1 cellular context compared by ENCODE assay signal in genomic region chr1:205210876-205211838, GRCh38.
TF ChIP-seq lines count a peak whose summit lies in the region.

Gene DSTYK (minus strand): TSS chr1:205211702. CDS start chr1:205211535, 167 bp downstream.

TF ChIP-seq in K562, 482 proteins besides CTCF, POLR2A, EP300 and RAD21 (continued from another document and continues in another):
- TF ChIP-seq RREB1 (CRISPR knock-in tag; IDR thresholded peaks at IDR 0.05): peak; percentile 84
- peak; percentile 69 for TF ChIP-seq ARID1B (IDR thresholded peaks at IDR 0.05)
- peak; percentile 82 for TF ChIP-seq CREB1 (IDR thresholded peaks at IDR 0.05)
- peak; percentile 91 for TF ChIP-seq CREB1 (CRISPR knock-in tag; IDR thresholded peaks at IDR 0.05)
- TF ChIP-seq ZNF197 (CRISPR knock-in tag; IDR thresholded peaks at IDR 0.05; ENCODE audit: low read depth): peak; percentile 93; the same call in 1 of the 2 replicates
- TF ChIP-seq ETV6 (IDR thresholded peaks at IDR 0.05; ENCODE audit: borderline replicate concordance in 1 of 2, low read depth in 2 of 2, low read length in 1 of 2): peak in 1 of 2 experiments; percentile 53; a peak in 1 of 4 replicates
- TF ChIP-seq ETV6 (CRISPR knock-in tag; IDR thresholded peaks at IDR 0.05; ENCODE audit: borderline replicate concordance): no peak
- peak; percentile 98 for TF ChIP-seq KAT7 (CRISPR knock-in tag; IDR thresholded peaks at IDR 0.05; ENCODE audit: borderline replicate concordance)
- TF ChIP-seq BRF2 (IDR thresholded peaks at IDR 0.05; ENCODE audit: borderline replicate concordance, insufficient read depth, insufficient read length): no peak
- TF ChIP-seq RERE (CRISPR knock-in tag; IDR thresholded peaks at IDR 0.05; ENCODE audit: borderline replicate concordance): peak; percentile 91; the same call in 1 of the 2 replicates
- TF ChIP-seq SRSF9 (IDR thresholded peaks at IDR 0.05; ENCODE audit: borderline replicate concordance, low read depth, low read length): no peak
- no peak for TF ChIP-seq ZNF408 (CRISPR knock-in tag; IDR thresholded peaks at IDR 0.05; ENCODE audit: low read depth)
- peak; percentile 97 for TF ChIP-seq PCBP1 (IDR thresholded peaks at IDR 0.05; ENCODE audit: low read depth, low read length, poor library complexity, severe bottlenecking)
- no peak for TF ChIP-seq ZNF696 (CRISPR knock-in tag; conservative IDR thresholded peaks at IDR 0.05)
- no peak for TF ChIP-seq ZNF280B (CRISPR knock-in tag; IDR thresholded peaks at IDR 0.05)
- no peak for TF ChIP-seq THRA (IDR thresholded peaks at IDR 0.05)
- TF ChIP-seq FOXP4 (CRISPR knock-in tag; IDR thresholded peaks at IDR 0.05; ENCODE audit: borderline replicate concordance): peak; percentile 84; the same call in 1 of the 2 replicates
- peak; percentile 76 for TF ChIP-seq ETV1 (tag; conservative IDR thresholded peaks at IDR 0.05; ENCODE audit: low read depth)
- no peak for TF ChIP-seq ZFPM2 (CRISPR knock-in tag; IDR thresholded peaks at IDR 0.05)
- no peak for TF ChIP-seq ZNF146 (CRISPR knock-in tag; IDR thresholded peaks at IDR 0.05; ENCODE audit: unreplicated experiment)
- TF ChIP-seq LARP7 (IDR thresholded peaks at IDR 0.05): peak; percentile 87
- peak; percentile 98 for TF ChIP-seq SP1 (CRISPR knock-in tag; IDR thresholded peaks at IDR 0.05)
- TF ChIP-seq NFYB (IDR thresholded peaks at IDR 0.05; ENCODE audit: extremely low read depth, insufficient read length): no peak
- TF ChIP-seq ARID4B (CRISPR knock-in tag; IDR thresholded peaks at IDR 0.05): peak; percentile 90
- TF ChIP-seq SOX6 (IDR thresholded peaks at IDR 0.05): peak; percentile 82
- peak; percentile 82; the same call in 1 of the 2 replicates for TF ChIP-seq THAP12 (CRISPR knock-in tag; IDR thresholded peaks at IDR 0.05)
